Comparison of ENCODE assay signal across 1 cellular context in genomic region chr5:149732500-149733128, GRCh38.
A peak's percentile ranks its signal among the peaks of the same experiment; 100 is the strongest.
TF ChIP-seq lines count a peak whose summit lies in the region.

No MANE protein-coding gene starts in this region.

TF ChIP-seq in K562, 482 proteins besides CTCF, POLR2A, EP300 and RAD21 (continued from another document and continues in another):
- TF ChIP-seq IRF9 (tag; IDR thresholded peaks at IDR 0.05) (no peak), ZNF583 (CRISPR knock-in tag; IDR thresholded peaks at IDR 0.05) (no peak), SIN3A (IDR thresholded peaks at IDR 0.05; ENCODE audit: borderline replicate concordance in 2 of 2, control insufficient read depth in 1 of 2, low read depth in 2 of 2, low read length in 2 of 2) (peak in 1 of 2 experiments; percentile 51; a peak in 1 of 4 replicates), FOXK2 (conservative IDR thresholded peaks at IDR 0.05 in 1 of 2, IDR thresholded peaks at IDR 0.05 in 1 of 2; ENCODE audit: low read depth in 2 of 2) (no peak), CXXC5 (CRISPR knock-in tag; IDR thresholded peaks at IDR 0.05) (no peak), ZNF740 (CRISPR knock-in tag; IDR thresholded peaks at IDR 0.05) (no peak), ZNF740 (tag; IDR thresholded peaks at IDR 0.05) (no peak), ESRRA (IDR thresholded peaks at IDR 0.05; ENCODE audit: borderline replicate concordance, low read depth) (0 out of 2 replicates have a peak, but pooled peaks have one; percentile 37), TFE3 (CRISPR knock-in tag; IDR thresholded peaks at IDR 0.05) (peak; percentile 96), ZNF354B (CRISPR knock-in tag; IDR thresholded peaks at IDR 0.05) (no peak), ZNF717 (CRISPR knock-in tag; IDR thresholded peaks at IDR 0.05) (no peak), KAT2B (IDR thresholded peaks at IDR 0.05; ENCODE audit: low read depth, low read length) (no peak), USF2 (CRISPR knock-in tag; IDR thresholded peaks at IDR 0.05) (peak; percentile 43), PHF20 (IDR thresholded peaks at IDR 0.05; ENCODE audit: partially characterized antibody) (no peak), NBN (IDR thresholded peaks at IDR 0.05; ENCODE audit: low read depth) (no peak), USF1 (CRISPR knock-in tag; IDR thresholded peaks at IDR 0.05) (peak; percentile 68), ZSCAN29 (IDR thresholded peaks at IDR 0.05) (no peak), CBX3 (IDR thresholded peaks at IDR 0.05; ENCODE audit: borderline replicate concordance in 1 of 2, low read length in 2 of 2) (peak in 1 of 2 experiments; percentile 35; a peak in 1 of 3 replicates), SREBF1 (IDR thresholded peaks at IDR 0.05; ENCODE audit: borderline replicate concordance, low read depth, low read length) (no peak), KDM1A (IDR thresholded peaks at IDR 0.05) (peak; percentile 35 to 74; a peak in 3 of 4 replicates), ADNP (tag; IDR thresholded peaks at IDR 0.05) (no peak), CBFA2T2 (conservative IDR thresholded peaks at IDR 0.05) (peak; percentile 49), SAP30 (IDR thresholded peaks at IDR 0.05; ENCODE audit: borderline replicate concordance, insufficient read depth, low read depth, low read length, poor library complexity, severe bottlenecking) (peak; percentile 61), ZBTB40 (IDR thresholded peaks at IDR 0.05) (no peak), ZBTB40 (CRISPR knock-in tag; IDR thresholded peaks at IDR 0.05) (no peak), HLTF (IDR thresholded peaks at IDR 0.05) (no peak), NR2C1 (IDR thresholded peaks at IDR 0.05) (no peak), NR2C1 (tag; IDR thresholded peaks at IDR 0.05) (no peak), FOXP1 (CRISPR knock-in tag; IDR thresholded peaks at IDR 0.05) (no peak), ZNF695 (CRISPR knock-in tag; IDR thresholded peaks at IDR 0.05) (no peak), PML (IDR thresholded peaks at IDR 0.05; ENCODE audit: low read length) (0 out of 2 replicates have a peak, but pooled peaks have one; percentile 4), ETS2 (tag; IDR thresholded peaks at IDR 0.05; ENCODE audit: borderline replicate concordance, poor library complexity, severe bottlenecking) (no peak), U2AF2 (optimal IDR thresholded peaks at IDR 0.05; ENCODE audit: low read depth, low read length) (no peak), CBX5 (IDR thresholded peaks at IDR 0.05; ENCODE audit: borderline replicate concordance, low read depth) (no peak), ZBTB2 (IDR thresholded peaks at IDR 0.05) (no peak), MTA3 (IDR thresholded peaks at IDR 0.05; ENCODE audit: borderline replicate concordance) (no peak), ELF4 (CRISPR knock-in tag; IDR thresholded peaks at IDR 0.05) (no peak), FOXK1 (CRISPR knock-in tag; IDR thresholded peaks at IDR 0.05; ENCODE audit: borderline replicate concordance) (no peak), MNT (conservative IDR thresholded peaks at IDR 0.05) (peak in 1 of 2 experiments; percentile 24; a peak in 1 of 4 replicates), BCOR (IDR thresholded peaks at IDR 0.05) (peak; percentile 75; the same call in 1 of the 2 replicates), TFAP4 (CRISPR knock-in tag; IDR thresholded peaks at IDR 0.05; ENCODE audit: borderline replicate concordance) (peak; percentile 90; the same call in 1 of the 2 replicates), ZNF431 (CRISPR knock-in tag; IDR thresholded peaks at IDR 0.05) (0 out of 2 replicates have a peak, but pooled peaks have one; percentile 38), STAT6 (CRISPR knock-in tag; IDR thresholded peaks at IDR 0.05) (no peak)
